In genomic region chr12:114681149-114681849, GRCh38 we compare ENCODE assay signal across 1 cellular context.
TF ChIP-seq lines count a peak whose summit lies in the region.

No MANE protein-coding gene starts in this region.

TF ChIP-seq in H1, 55 proteins besides CTCF, POLR2A, EP300 and RAD21:
- TF ChIP-seq CHD7 (IDR thresholded peaks at IDR 0.05; ENCODE audit: insufficient replicate concordance, low read length) (no peak), CHD1 (IDR thresholded peaks at IDR 0.05; ENCODE audit: low read depth, low read length) (no peak), POU5F1 (IDR thresholded peaks at IDR 0.05; ENCODE audit: low read depth, low read length) (no peak), RNF2 (IDR thresholded peaks at IDR 0.05; ENCODE audit: borderline replicate concordance, low read depth, low read length, missing control alignments, poor library complexity, severe bottlenecking) (peak; percentile 99), CREB1 (IDR thresholded peaks at IDR 0.05) (no peak), SP2 (IDR thresholded peaks at IDR 0.05; ENCODE audit: low read length) (no peak), SAP30 (IDR thresholded peaks at IDR 0.05; ENCODE audit: insufficient read depth, insufficient replicate concordance, low read length) (no peak), YY1 (IDR thresholded peaks at IDR 0.05; ENCODE audit: low read depth, low read length) (no peak), SUZ12 (IDR thresholded peaks at IDR 0.05; ENCODE audit: low read length) (peak; percentile 60; the same call in 1 of the 2 replicates), BCL11A (IDR thresholded peaks at IDR 0.05; ENCODE audit: low read depth in 2 of 2, low read length in 2 of 2) (no peak), TEAD4 (IDR thresholded peaks at IDR 0.05; ENCODE audit: low read depth, low read length) (no peak), KDM1A (IDR thresholded peaks at IDR 0.05; ENCODE audit: borderline replicate concordance, low read length) (no peak), PHF8 (conservative IDR thresholded peaks at IDR 0.05; ENCODE audit: low read depth, low read length) (no peak), NANOG (IDR thresholded peaks at IDR 0.05; ENCODE audit: insufficient read depth, low read depth, low read length, poor library complexity, severe bottlenecking) (no peak), CBX8 (IDR thresholded peaks at IDR 0.05; ENCODE audit: borderline replicate concordance, low read depth, low read length) (peak; percentile 86; the same call in 1 of the 2 replicates), CBX5 (IDR thresholded peaks at IDR 0.05; ENCODE audit: low read depth, low read length) (no peak), SIRT6 (IDR thresholded peaks at IDR 0.05; ENCODE audit: low read length) (no peak), BACH1 (IDR thresholded peaks at IDR 0.05; ENCODE audit: low read length) (no peak), SIN3A (conservative IDR thresholded peaks at IDR 0.05 in 1 of 2, IDR thresholded peaks at IDR 0.05 in 1 of 2; ENCODE audit: low read depth in 1 of 2, low read length in 2 of 2) (no peak), FOSL1 (IDR thresholded peaks at IDR 0.05; ENCODE audit: insufficient read depth, low read depth, low read length) (no peak), ZNF274 (IDR thresholded peaks at IDR 0.05; ENCODE audit: borderline replicate concordance, extremely low read depth, low read length) (no peak), KDM5A (IDR thresholded peaks at IDR 0.05; ENCODE audit: low read length) (no peak), HDAC6 (IDR thresholded peaks at IDR 0.05; ENCODE audit: low read depth, low read length) (no peak), E2F6 (IDR thresholded peaks at IDR 0.05) (no peak), TBP (IDR thresholded peaks at IDR 0.05; ENCODE audit: low read depth, low read length) (no peak), POLR2AphosphoS5 (IDR thresholded peaks at IDR 0.05; ENCODE audit: low read depth, low read length) (no peak), TAF7 (optimal IDR thresholded peaks at IDR 0.05; ENCODE audit: borderline replicate concordance, low read depth, low read length) (no peak), TAF1 (IDR thresholded peaks at IDR 0.05; ENCODE audit: low read depth, low read length) (no peak), RFX5 (IDR thresholded peaks at IDR 0.05; ENCODE audit: borderline replicate concordance, low read depth, low read length) (no peak), EZH2 (IDR thresholded peaks at IDR 0.05; ENCODE audit: low read depth, low read length, severe bottlenecking) (peak; percentile 72)
